In the genomic region with DNA sequence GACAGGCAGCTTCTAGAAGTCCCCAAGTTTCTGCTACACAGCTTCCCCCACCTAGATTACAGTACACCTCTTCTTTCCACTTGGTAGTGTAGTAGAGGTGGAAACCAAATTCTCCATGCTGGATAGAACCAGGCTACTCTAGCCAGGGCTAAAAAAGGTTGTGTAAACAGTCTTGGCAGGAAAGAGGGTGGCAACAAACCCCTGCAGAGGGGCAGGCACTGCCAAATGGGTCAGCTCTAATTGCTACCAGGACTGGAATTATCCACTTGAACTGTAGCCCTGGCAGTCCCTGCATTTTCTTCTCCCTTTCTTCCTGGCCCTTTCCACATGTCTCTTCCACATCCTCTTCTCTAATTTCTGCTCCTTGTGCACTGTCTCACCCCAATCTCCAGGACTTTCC, we compare ENCODE assay signal across 19 cellular contexts. TPM values are rescaled to one million over a fixed set of nuclear protein-coding genes. Genes with fewer than 3 reads are reported as not detected.
DNase-seq lines count a peak whose midpoint lies in the region; ATAC-seq lines count a peak whose summit lies in the region.
"Had no signal": no experiment of that assay in that cellular context is flagged by ENCODE, and none has a peak within 500 bp of the region (broad histone marks: within the 10 kb centered on the region; RNA-seq: fewer than 3 reads in every experiment).

No MANE protein-coding gene starts in this region.

- no peak overlapping the region for H3K4me3 Mint-ChIP-seq in activated T-cell treated with anti-CD3 and anti-CD28 coated beads, Interleukin-2, amount 50 U/mL, for 24 hours
- H3K4me3 Mint-ChIP-seq: activated CD4-positive, alpha-beta T cell treated with anti-CD3 and anti-CD28 coated beads for 36 hours; B cell; central memory CD8-positive, alpha-beta T cell; endodermal cell; IgD-negative memory B cell had no signal

- DNase-seq in MG63: peak; percentile 34
- no peak for DNase-seq in SK-N-MC (ENCODE audit: low read depth, low spot score)
- DNase-seq in left ventricle myocardium superior: peak; percentile 36
- DNase-seq in superior temporal gyrus (ENCODE audit: extremely low spot score): peak; percentile 45
- no peak for DNase-seq in LoVo (ENCODE audit: low spot score)
- DNase-seq in activated T-cell treated with anti-CD3 and anti-CD28 coated beads, Interleukin-2, amount 50 U/mL, for 24 hours: no peak
- no peak for DNase-seq in activated CD4-positive, alpha-beta T cell treated with anti-CD3 and anti-CD28 coated beads, Interleukin-2, amount 50 U/mL, for 1 hour
- DNase-seq: activated CD4-positive, alpha-beta T cell treated with anti-CD3 and anti-CD28 coated beads for 36 hours; activated effector memory CD4-positive, alpha-beta T cell treated with Interleukin-2 at 50 U/mL for 16 hours; Caco-2; endodermal cell; kidney; NCI-H774; SK-N-SH; stimulated activated naive CD4-positive, alpha-beta T cell treated with Interleukin-2 at 50 U/mL for 16 hours had no signal

- H3K36me3 ChIP-seq in MG63 (no peaks in the 10 kb centered on the region), SK-N-MC (ENCODE audit: insufficient read depth, low read length) (no peaks in the 10 kb centered on the region)

- peaks cover 13% of the 10 kb centered on the region for H3K27me3 Mint-ChIP-seq in activated T-cell treated with anti-CD3 and anti-CD28 coated beads, Interleukin-2, amount 50 U/mL, for 24 hours
- H3K27me3 Mint-ChIP-seq: IgD-negative memory B cell had no signal

- H3K9me3 ChIP-seq in MG63 (no peaks in the 10 kb centered on the region), SK-N-MC (ENCODE audit: low read depth, low read length) (no peaks in the 10 kb centered on the region)
- H3K9me3 ChIP-seq: Caco-2, SK-N-SH had no signal

- peaks cover 16% of the 10 kb centered on the region for H3K4me1 Mint-ChIP-seq in activated T-cell treated with anti-CD3 and anti-CD28 coated beads, Interleukin-2, amount 50 U/mL, for 24 hours (ENCODE audit: low read depth)
- H3K4me1 Mint-ChIP-seq: central memory CD8-positive, alpha-beta T cell had no signal

- H3K4me3 ChIP-seq in MG63: no peak overlapping the region
- no peak overlapping the region for H3K4me3 ChIP-seq in SK-N-MC

- no peaks in the 10 kb centered on the region for H3K36me3 Mint-ChIP-seq in activated T-cell treated with anti-CD3 and anti-CD28 coated beads, Interleukin-2, amount 50 U/mL, for 24 hours (ENCODE audit: low read depth)

- no peaks in the 10 kb centered on the region for H3K27me3 ChIP-seq in MG63

- H3K9ac ChIP-seq in SK-N-MC (ENCODE audit: insufficient read length): no peak overlapping the region
- H3K9ac ChIP-seq: SK-N-SH had no signal

- peaks cover 3% of the 10 kb centered on the region for H3K9me3 Mint-ChIP-seq in activated T-cell treated with anti-CD3 and anti-CD28 coated beads, Interleukin-2, amount 50 U/mL, for 24 hours
- H3K9me3 Mint-ChIP-seq: central memory CD8-positive, alpha-beta T cell; endodermal cell; IgD-negative memory B cell had no signal

- intact Hi-C loops in left ventricle myocardium superior (cut with micrococcal nuclease): no loop called here

- H3K27ac ChIP-seq in SK-N-MC: 0 out of 2 replicates have a peak overlapping the region, but pooled peaks have one; percentile 28

- peak; percentile 95 for ATAC-seq in left ventricle myocardium superior

- no peak overlapping the region for H3K27ac Mint-ChIP-seq in activated T-cell treated with anti-CD3 and anti-CD28 coated beads, Interleukin-2, amount 50 U/mL, for 24 hours
- H3K27ac Mint-ChIP-seq: B cell, endodermal cell, IgD-negative memory B cell had no signal

RNA-seq across cellular contexts. Expression of gene RANBP3L, which starts 24.8 kb away (rescaled TPM):
- not detected in 2 replicates for total RNA-seq in MG63 (2014; rRNA removed; shearing (Covaris generic); ENCODE audit: low replicate concordance)
- total RNA-seq in left ventricle myocardium superior: 0.50 TPM
- total RNA-seq: B cell, endodermal cell, H1 had no signal

RNA-seq across cellular contexts. Expression of gene NADK2, which starts 35.1 kb away (rescaled TPM):
- 33.9 and 51.1 TPM in 2 replicates for total RNA-seq in MG63 (2014; rRNA removed; shearing (Covaris generic); ENCODE audit: low replicate concordance)
- 41.3 TPM for total RNA-seq in left ventricle myocardium superior

Comparison
In these comparisons a context has a peak if more than half of its experiments do, and no peak if none do; other contexts are left out.
1. DNase-seq: peak in MG63 (single experiment), left ventricle myocardium superior (single experiment) and superior temporal gyrus (single experiment); none in SK-N-MC (single experiment), LoVo (single experiment), activated T-cell treated with anti-CD3 and anti-CD28 coated beads, Interleukin-2, amount 50 U/mL, for 24 hours (single experiment) and activated CD4-positive, alpha-beta T cell treated with anti-CD3 and anti-CD28 coated beads, Interleukin-2, amount 50 U/mL, for 1 hour (single experiment).